Comparison of ENCODE assay signal across 12 cellular contexts in the genomic region with DNA sequence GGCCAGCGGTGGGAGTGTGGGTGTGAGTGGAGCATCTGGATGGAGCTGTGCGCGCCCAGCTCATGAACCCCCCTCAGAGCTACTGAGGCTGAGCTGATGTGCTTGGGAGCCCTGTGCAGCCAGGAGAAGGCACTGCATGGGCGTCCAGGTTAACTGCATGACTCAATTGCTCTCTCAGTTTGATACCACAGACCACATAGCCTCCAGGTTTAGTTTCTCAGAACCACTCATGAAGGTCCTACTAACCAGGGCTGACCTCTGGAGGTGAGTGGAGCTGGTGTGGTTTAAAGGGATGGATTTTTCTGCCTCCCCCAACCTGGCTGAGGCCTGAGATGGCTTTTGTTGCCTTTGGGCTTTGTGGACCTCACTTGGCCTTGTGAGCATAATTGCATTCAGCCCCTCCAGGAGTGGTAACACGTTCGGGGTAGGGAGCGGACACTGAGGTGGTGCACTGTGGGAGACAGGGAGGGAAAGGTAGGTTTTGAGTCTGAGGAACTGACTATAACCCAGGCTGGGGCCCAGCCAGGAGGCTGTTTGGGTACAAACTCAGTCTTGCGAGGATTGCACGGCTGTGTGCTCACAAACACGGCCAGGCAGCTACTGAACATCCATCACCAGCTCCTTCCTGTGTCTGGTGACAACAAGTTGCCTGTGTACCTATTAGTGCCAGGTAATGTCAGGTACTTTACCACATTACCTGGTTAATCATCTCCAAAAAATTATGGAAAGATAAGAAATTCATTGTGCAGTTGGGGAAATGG.
DNase-seq lines count a peak whose midpoint lies in the region; ATAC-seq, FAIRE-seq and TF ChIP-seq lines count a peak whose summit lies in the region.
"Had no signal": no experiment of that assay in that cellular context is flagged by ENCODE, and none has a peak within 500 bp of the region (broad histone marks: within the 10 kb centered on the region; RNA-seq: fewer than 3 reads in every experiment).

No MANE protein-coding gene starts in this region.

- peak; percentile 96 for FAIRE-seq in GM12892 (lab: Jason Lieb, UNC)
- FAIRE-seq: kidney had no signal

- H3K4me1 ChIP-seq in gastrocnemius medialis, result no peaks in the 10 kb centered on the region
- H3K4me1 ChIP-seq: uterus had no signal

- intact Hi-C loops in gastrocnemius medialis (cut with DNase I; ENCODE audit: low total_unique reads), result no loop called here

- no peaks in the 10 kb centered on the region for H3K36me3 ChIP-seq in gastrocnemius medialis
- H3K36me3 ChIP-seq: uterus had no signal

- H3K4me1 Mint-ChIP-seq in activated CD4-positive, alpha-beta memory T cell treated with anti-CD3 and anti-CD28 coated beads, Interleukin-2, amount 10 ng/mL, durations not matched to agents 7 days and 5 days, result peaks cover 18% of the 10 kb centered on the region
- H3K4me1 Mint-ChIP-seq in progenitor cell of endocrine pancreas (ENCODE audit: low read depth), result peaks cover 2% of the 10 kb centered on the region

- TF ChIP-seq POLR2A in GM12892 (IDR thresholded peaks at IDR 0.05; ENCODE audit: low read depth, low read length) (no peak), gastrocnemius medialis (IDR thresholded peaks at IDR 0.05) (no peak)

- no peak for TF ChIP-seq CTCF in gastrocnemius medialis (IDR thresholded peaks at IDR 0.05 in 4 of 5, conservative IDR thresholded peaks at IDR 0.05 in 1 of 5)
- TF ChIP-seq CTCF in progenitor cell of endocrine pancreas (IDR thresholded peaks at IDR 0.05; ENCODE audit: unreplicated experiment), result no peak

- no peaks in the 10 kb centered on the region for H3K9me3 ChIP-seq in gastrocnemius medialis
- H3K9me3 ChIP-seq: uterus had no signal

- no peak overlapping the region for H3K4me3 ChIP-seq in gastrocnemius medialis
- H3K4me3 ChIP-seq: uterus had no signal

- POLR2A ChIA-PET in activated CD4-positive, alpha-beta memory T cell treated with anti-CD3 and anti-CD28 coated beads, Interleukin-2, amount 10 ng/mL, durations not matched to agents 7 days and 5 days (lab: Charles Lee), result interaction anchor here (2.1 kb wide), 1 partner anchor 91 kb away, joined by 4 read pairs; no protein-coding TSS in a partner anchor

- DNase-seq in GM12892 (ENCODE audit: insufficient read length) (peak; percentile 55), NCI-H69 (lab: John Stamatoyannopoulos, UW) (no peak), NCI-H1092 (lab: John Stamatoyannopoulos, UW) (no peak), gastrocnemius medialis (no peak), progenitor cell of endocrine pancreas (ENCODE audit: low spot score, unreplicated experiment) (no peak)
- peak; percentile 38 for DNase-seq in activated CD4-positive, alpha-beta memory T cell treated with anti-CD3 and anti-CD28 coated beads, Interleukin-2, amount 10 ng/mL, durations not matched to agents 7 days and 5 days
- DNase-seq: DND-41, kidney, NCI-H748 treated with DMSO at 0.1 percent for 48 hours, uterus had no signal

- H3K4me3 Mint-ChIP-seq in activated CD4-positive, alpha-beta memory T cell treated with anti-CD3 and anti-CD28 coated beads, Interleukin-2, amount 10 ng/mL, durations not matched to agents 7 days and 5 days, result no peak overlapping the region
- H3K4me3 Mint-ChIP-seq in progenitor cell of endocrine pancreas (ENCODE audit: low read depth), result no peak overlapping the region

- CTCF ChIA-PET in activated CD4-positive, alpha-beta memory T cell treated with anti-CD3 and anti-CD28 coated beads, Interleukin-2, amount 10 ng/mL, durations not matched to agents 7 days and 5 days (lab: Charles Lee), result interaction anchor here (1.2 to 3.2 kb wide), 2 partner anchors 63 to 96 kb away, joined by 3 to 13 read pairs; no protein-coding TSS in a partner anchor

- H3K27me3 ChIP-seq in gastrocnemius medialis, result no peaks in the 10 kb centered on the region
- H3K27me3 ChIP-seq: uterus had no signal

- H3K27me3 Mint-ChIP-seq in activated CD4-positive, alpha-beta memory T cell treated with anti-CD3 and anti-CD28 coated beads, Interleukin-2, amount 10 ng/mL, durations not matched to agents 7 days and 5 days, result no peaks in the 10 kb centered on the region
- H3K27me3 Mint-ChIP-seq in progenitor cell of endocrine pancreas, result peaks cover 3% of the 10 kb centered on the region

- in situ Hi-C loops in gastrocnemius medialis (cut with MboI; ENCODE audit: low sequenced_read_pairs in 4 of 4), result no loop called here

- no peak overlapping the region for H3K27ac ChIP-seq in gastrocnemius medialis
- H3K27ac ChIP-seq: uterus had no signal

- ATAC-seq in GM19328 (IDR thresholded peaks at IDR 0.05; ENCODE audit: unreplicated experiment) (peak; percentile 83), HG03025 (IDR thresholded peaks at IDR 0.05; ENCODE audit: low FRiP score, unreplicated experiment) (peak; percentile 80), gastrocnemius medialis (no peak)

- peak overlapping the region; percentile 2 for H3K27ac Mint-ChIP-seq in activated CD4-positive, alpha-beta memory T cell treated with anti-CD3 and anti-CD28 coated beads, Interleukin-2, amount 10 ng/mL, durations not matched to agents 7 days and 5 days
- H3K27ac Mint-ChIP-seq in progenitor cell of endocrine pancreas, result no peak overlapping the region

- H3K36me3 Mint-ChIP-seq in activated CD4-positive, alpha-beta memory T cell treated with anti-CD3 and anti-CD28 coated beads, Interleukin-2, amount 10 ng/mL, durations not matched to agents 7 days and 5 days (ENCODE audit: low read depth), result no peaks in the 10 kb centered on the region
- H3K36me3 Mint-ChIP-seq in progenitor cell of endocrine pancreas (ENCODE audit: insufficient read depth), result no peaks in the 10 kb centered on the region

- peaks cover 2% of the 10 kb centered on the region for H3K9me3 Mint-ChIP-seq in activated CD4-positive, alpha-beta memory T cell treated with anti-CD3 and anti-CD28 coated beads, Interleukin-2, amount 10 ng/mL, durations not matched to agents 7 days and 5 days
- H3K9me3 Mint-ChIP-seq in progenitor cell of endocrine pancreas (ENCODE audit: low read depth), result no peaks in the 10 kb centered on the region

Comparison
In these comparisons a context has a peak if more than half of its experiments do, and no peak if none do; other contexts are left out.
1. DNase-seq: peak in GM12892 (single experiment) and activated CD4-positive, alpha-beta memory T cell treated with anti-CD3 and anti-CD28 coated beads, Interleukin-2, amount 10 ng/mL, durations not matched to agents 7 days and 5 days (single experiment); none in NCI-H69 (single experiment), NCI-H1092 (single experiment), gastrocnemius medialis (0 of 2) and progenitor cell of endocrine pancreas (single experiment).
2. ATAC-seq: peak in GM19328 (single experiment) and HG03025 (single experiment); none in gastrocnemius medialis (0 of 2).